Comparison of ENCODE assay signal across 2 cellular contexts in genomic region chr20:12979713-12980112, GRCh38. TPM values are rescaled to one million over a fixed set of nuclear protein-coding genes. Genes with fewer than 3 reads are reported as not detected.
"Had no signal": no experiment of that assay in that cellular context is flagged by ENCODE, and none has a peak within 500 bp of the region (broad histone marks: within the 10 kb centered on the region; RNA-seq: fewer than 3 reads in every experiment).

No MANE protein-coding gene starts in this region.

RNA-seq across cellular contexts. Expression of gene SPTLC3, which starts 29.1 kb away (rescaled TPM):
- total RNA-seq: activated B cell treated with CpG ODN at 0.5 μM for 24 hours; activated CD4-positive, alpha-beta memory T cell treated with anti-CD3 and anti-CD28 coated beads, Interleukin-2, amount 10 ng/mL, durations not matched to agents 7 days and 5 days had no signal
